In genomic region chrX:6614516-6614915, GRCh38 we compare ENCODE assay signal across 23 cellular contexts.
DNase-seq lines count a peak whose midpoint lies in the region; TF ChIP-seq lines count a peak whose summit lies in the region.
"Had no signal": no experiment of that assay in that cellular context is flagged by ENCODE, and none has a peak within 500 bp of the region (broad histone marks: within the 10 kb centered on the region; RNA-seq: fewer than 3 reads in every experiment).

No MANE protein-coding gene starts in this region.

- no peaks in the 10 kb centered on the region for H3K27me3 Mint-ChIP-seq in neural progenitor cell (ENCODE audit: insufficient read depth, low read depth)
- H3K27me3 Mint-ChIP-seq: B cell; CD4-positive, alpha-beta T cell had no signal

- H2AK5ac ChIP-seq in trophoblast cell (ENCODE audit: low read length): no peak overlapping the region

- no peaks in the 10 kb centered on the region for H4K20me1 ChIP-seq in neural progenitor cell (ENCODE audit: low read depth)
- H4K20me1 ChIP-seq: BLaER1 treated with 17β-estradiol and CSF1 and Interleukin-3, amounts not matched to agents 10 nM and 100 nM had no signal

- H3K9me3 ChIP-seq in neural progenitor cell (ENCODE audit: low read depth) (no peaks in the 10 kb centered on the region), trophoblast cell (ENCODE audit: insufficient read depth, low read depth, low read length) (no peaks in the 10 kb centered on the region)
- H3K9me3 ChIP-seq: A549 had no signal

- H2BK5ac ChIP-seq in trophoblast cell (ENCODE audit: low read depth, low read length, poor library complexity): no peak overlapping the region

- H4K91ac ChIP-seq in trophoblast cell (ENCODE audit: low read depth, low read length): no peak overlapping the region

- no peaks in the 10 kb centered on the region for H3K36me3 Mint-ChIP-seq in neural progenitor cell
- H3K36me3 Mint-ChIP-seq: CD8-positive, alpha-beta T cell had no signal

- H2AFZ ChIP-seq in neural progenitor cell (replicated peaks) (no peak overlapping the region), trophoblast cell (ENCODE audit: insufficient read depth, low read length, poor library complexity) (no peak overlapping the region)

- no peak overlapping the region for H3K4me2 ChIP-seq in neural progenitor cell
- no peak overlapping the region for H3K4me2 ChIP-seq in trophoblast cell (ENCODE audit: low read length)
- H3K4me2 ChIP-seq: A549; BLaER1 treated with 17β-estradiol and CSF1 and Interleukin-3, amounts not matched to agents 10 nM and 100 nM had no signal

- H4K8ac ChIP-seq in trophoblast cell (ENCODE audit: low read depth, low read length): no peak overlapping the region

- peaks cover 2% of the 10 kb centered on the region for H3K9me3 Mint-ChIP-seq in neural progenitor cell
- H3K9me3 Mint-ChIP-seq: CD4-positive, alpha-beta T cell; CD8-positive, alpha-beta T cell had no signal

- DNase-seq in NCI-H82 (lab: John Stamatoyannopoulos, UW): peak; percentile 45
- DNase-seq in NCI-H82 treated with DMSO at 0.1 percent for 48 hours (lab: John Stamatoyannopoulos, UW; ENCODE audit: unreplicated experiment): no peak
- peak; percentile 62 for DNase-seq in astrocyte of the hippocampus (ENCODE audit: low read depth, low spot score)
- peak; percentile 1 for DNase-seq in neural progenitor cell (ENCODE audit: low spot score)
- peak; percentile 35 to 67 for DNase-seq in trophoblast cell
- no peak for DNase-seq in HuH-7.5 (ENCODE audit: low spot score)
- no peak for DNase-seq in putamen (ENCODE audit: low spot score)
- DNase-seq: AML-193; CD4-positive, alpha-beta T cell; CD8-positive, alpha-beta T cell; DMS 273 treated with DMSO at 0.1 percent for 48 hours; DMS153; DMS53; DMS79; DND-41; EL; GDM1 had no signal

- H3K23ac ChIP-seq in trophoblast cell (ENCODE audit: low read length): no peak overlapping the region

- TF ChIP-seq CTCF in neural progenitor cell (IDR thresholded peaks at IDR 0.05): no peak

- H3K27ac ChIP-seq in neural progenitor cell: no peak overlapping the region
- H3K27ac ChIP-seq in trophoblast cell (ENCODE audit: low read depth, low read length): no peak overlapping the region
- H3K27ac ChIP-seq: 22Rv1; A549; BLaER1 treated with 17β-estradiol and CSF1 and Interleukin-3, amounts not matched to agents 10 nM and 100 nM; C4-2B had no signal

- H3K14ac ChIP-seq in trophoblast cell (ENCODE audit: low read length): no peak overlapping the region

- no peaks in the 10 kb centered on the region for H3K4me1 ChIP-seq in neural progenitor cell
- H3K4me1 ChIP-seq in trophoblast cell (ENCODE audit: control insufficient read depth in 1 of 2, insufficient read depth in 2 of 2, low read length in 2 of 2): no peaks in the 10 kb centered on the region
- H3K4me1 ChIP-seq: A549; BLaER1 treated with 17β-estradiol and CSF1 and Interleukin-3, amounts not matched to agents 10 nM and 100 nM had no signal

- H3K18ac ChIP-seq in trophoblast cell (ENCODE audit: low read length): no peak overlapping the region

- H3K4ac ChIP-seq in trophoblast cell (ENCODE audit: low read depth, low read length): no peak overlapping the region

- H3K79me1 ChIP-seq in trophoblast cell (ENCODE audit: low read length): no peaks in the 10 kb centered on the region

- no peak overlapping the region for H2BK120ac ChIP-seq in trophoblast cell (ENCODE audit: insufficient read depth, low read length, poor library complexity)

- H3K9ac ChIP-seq in neural progenitor cell: no peak overlapping the region
- H3K9ac ChIP-seq in trophoblast cell (ENCODE audit: low read length): no peak overlapping the region
- H3K9ac ChIP-seq: BLaER1 treated with 17β-estradiol and CSF1 and Interleukin-3, amounts not matched to agents 10 nM and 100 nM had no signal

- no peak overlapping the region for H3K4me3 ChIP-seq in neural progenitor cell
- H3K4me3 ChIP-seq in trophoblast cell (ENCODE audit: low read depth, low read length): no peak overlapping the region
- H3K4me3 ChIP-seq: A549; BLaER1 treated with 17β-estradiol and CSF1 and Interleukin-3, amounts not matched to agents 10 nM and 100 nM; GM12878 had no signal

- H3K36me3 ChIP-seq in neural progenitor cell (no peaks in the 10 kb centered on the region), trophoblast cell (ENCODE audit: control insufficient read depth in 1 of 2, insufficient read depth in 2 of 2, low read length in 2 of 2) (no peaks in the 10 kb centered on the region)
- H3K36me3 ChIP-seq: BLaER1 treated with 17β-estradiol and CSF1 and Interleukin-3, amounts not matched to agents 10 nM and 100 nM had no signal

- no CpG with 5 or more reads among the region's 7 CpGs for whole genome bisulfite sequencing in trophoblast cell (ENCODE audit: extremely low coverage, insufficient coverage, insufficient read length)

- no peaks in the 10 kb centered on the region for H3K79me2 ChIP-seq in neural progenitor cell (ENCODE audit: low read depth)
- no peaks in the 10 kb centered on the region for H3K79me2 ChIP-seq in trophoblast cell (ENCODE audit: control insufficient read depth, insufficient read depth, low read length, poor library complexity)

- no peak overlapping the region for H4K12ac ChIP-seq in trophoblast cell (ENCODE audit: low read depth, low read length)

- H3K27me3 ChIP-seq in neural progenitor cell (no peaks in the 10 kb centered on the region), trophoblast cell (ENCODE audit: insufficient read depth, low read length) (no peaks in the 10 kb centered on the region)
- H3K27me3 ChIP-seq: BLaER1 treated with 17β-estradiol and CSF1 and Interleukin-3, amounts not matched to agents 10 nM and 100 nM had no signal

- no peaks in the 10 kb centered on the region for H3K4me1 Mint-ChIP-seq in neural progenitor cell
- H3K4me1 Mint-ChIP-seq: B cell had no signal

- no peak overlapping the region for H3K27ac Mint-ChIP-seq in neural progenitor cell
- H3K27ac Mint-ChIP-seq: B cell; CD4-positive, alpha-beta T cell; CD8-positive, alpha-beta T cell had no signal

- H2BK12ac ChIP-seq in trophoblast cell (ENCODE audit: low read length): no peak overlapping the region

- no peaks in the 10 kb centered on the region for H3F3A ChIP-seq in neural progenitor cell (ENCODE audit: low read depth)

- H3K4me3 Mint-ChIP-seq in neural progenitor cell: no peak overlapping the region
- H3K4me3 Mint-ChIP-seq: B cell; CD4-positive, alpha-beta T cell; CD8-positive, alpha-beta T cell had no signal

Comparison
In these comparisons a context has a peak if more than half of its experiments do, and no peak if none do; other contexts are left out.
1. DNase-seq: peak in NCI-H82 (single experiment), astrocyte of the hippocampus (single experiment), neural progenitor cell (single experiment) and trophoblast cell (2 of 2); none in NCI-H82 treated with DMSO at 0.1 percent for 48 hours (single experiment), HuH-7.5 (single experiment) and putamen (single experiment).